Comparison of ENCODE assay signal across 23 cellular contexts in the genomic region with DNA sequence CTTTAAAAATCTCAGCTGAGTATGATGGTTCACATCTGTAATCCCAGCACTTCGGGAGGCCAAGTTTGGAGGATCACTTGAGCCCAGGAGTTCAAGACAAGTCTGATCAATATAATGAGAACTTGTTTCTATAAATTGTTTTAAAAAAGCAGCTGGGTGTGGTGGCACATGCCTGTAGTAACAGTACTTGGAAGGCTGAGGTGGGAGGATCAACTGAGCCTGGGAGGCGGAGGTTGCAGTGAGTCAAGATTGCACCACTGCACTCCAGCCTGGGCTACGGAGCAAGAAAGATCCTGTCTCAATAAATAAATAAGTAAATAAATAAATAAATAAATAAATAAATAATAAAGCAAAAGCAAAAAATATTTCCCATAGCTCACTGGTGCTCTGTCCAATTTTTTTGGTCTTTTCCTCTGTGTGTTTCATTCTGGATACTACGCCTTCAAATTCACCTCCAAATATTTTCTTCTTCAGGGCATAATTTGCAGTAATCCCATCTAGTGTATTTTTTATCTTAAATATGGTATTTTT. TPM values are rescaled to one million over a fixed set of nuclear protein-coding genes. Genes with fewer than 3 reads are reported as not detected.
DNase-seq lines count a peak whose midpoint lies in the region; ATAC-seq, FAIRE-seq and TF ChIP-seq lines count a peak whose summit lies in the region.
"Had no signal": no experiment of that assay in that cellular context is flagged by ENCODE, and none has a peak within 500 bp of the region (broad histone marks: within the 10 kb centered on the region; RNA-seq: fewer than 3 reads in every experiment).

No MANE protein-coding gene starts in this region.

- no peak overlapping the region for H3K4me3 ChIP-seq in GM23248
- H3K4me3 ChIP-seq in epithelial cell of esophagus (ENCODE audit: low read length), result no peak overlapping the region
- H3K4me3 ChIP-seq in keratinocyte (ENCODE audit: control insufficient read depth in 2 of 3, extremely low read depth in 1 of 3, insufficient read depth in 2 of 3, low read depth in 1 of 3, low read length in 3 of 3), result no peak overlapping the region
- H3K4me3 ChIP-seq: GM12878 had no signal

- TF ChIP-seq CTCF in epithelial cell of esophagus (IDR thresholded peaks at IDR 0.05; ENCODE audit: insufficient read depth, low read depth, low read length, missing control alignments) (no peak), keratinocyte (optimal IDR thresholded peaks at IDR 0.05 in 1 of 3, IDR thresholded peaks at IDR 0.05 in 1 of 3, conservative IDR thresholded peaks at IDR 0.05 in 1 of 3; ENCODE audit: extremely low read depth in 1 of 3, insufficient read depth in 2 of 3, low read length in 3 of 3) (no peak)

- FAIRE-seq in keratinocyte (lab: Jason Lieb, UNC), result no peak
- FAIRE-seq: GM12878, H1, HepG2 had no signal

- H3K9me3 ChIP-seq in GM23248 (ENCODE audit: low read depth) (no peaks in the 10 kb centered on the region), keratinocyte (ENCODE audit: control insufficient read depth, low read depth, low read length) (no peaks in the 10 kb centered on the region)

- no peak overlapping the region for H3K9ac ChIP-seq in GM23248
- no peak overlapping the region for H3K9ac ChIP-seq in keratinocyte (ENCODE audit: control insufficient read depth, extremely low read depth, insufficient read depth, low read length)

- H3K9me2 ChIP-seq in GM23248 (ENCODE audit: insufficient read depth), result no peaks in the 10 kb centered on the region

- H3K27me3 ChIP-seq in GM23248 (replicated peaks; ENCODE audit: insufficient read depth) (no peaks in the 10 kb centered on the region), keratinocyte (ENCODE audit: control insufficient read depth, extremely low read depth, insufficient read depth, low read length) (no peaks in the 10 kb centered on the region)

- H4K20me1 ChIP-seq in GM23248 (ENCODE audit: insufficient read depth), result no peaks in the 10 kb centered on the region
- H4K20me1 ChIP-seq in keratinocyte (ENCODE audit: control insufficient read depth, extremely low read depth, insufficient read depth, low read length), result no peaks in the 10 kb centered on the region

- H3K79me2 ChIP-seq in GM23248 (ENCODE audit: insufficient read depth) (no peaks in the 10 kb centered on the region), keratinocyte (ENCODE audit: control insufficient read depth, insufficient read depth, low read length) (no peaks in the 10 kb centered on the region)

- H3K4me1 ChIP-seq in GM23248 (ENCODE audit: insufficient read depth) (peaks cover 16% of the 10 kb centered on the region), keratinocyte (ENCODE audit: control insufficient read depth, extremely low read depth, insufficient read depth, low read length) (peaks cover 25% of the 10 kb centered on the region)

- H3K27ac ChIP-seq in GM23248 (no peak overlapping the region), keratinocyte (ENCODE audit: control insufficient read depth, insufficient read depth, low read length) (no peak overlapping the region)

- in situ Hi-C loops in GM23248 (cut with MboI), result no loop called here

- 75 to 83% methylated on average over 4 of the region's 4 CpGs for WGBS in GM23248 (ENCODE audit: low coverage in 1 of 2, low lambda C conversion rate in 2 of 2, missing lambda C conversion rate in 2 of 2), 2 experiments

- peaks cover 8% of the 10 kb centered on the region for H3F3A ChIP-seq in GM23248 (ENCODE audit: insufficient read depth)

- no peak overlapping the region for H2AFZ ChIP-seq in GM23248
- H2AFZ ChIP-seq in keratinocyte (ENCODE audit: control insufficient read depth, low read length), result peak overlapping the region; percentile 12

- dilution Hi-C loops in keratinocyte (cut with MboI; ENCODE audit: extremely low pct_ligation_motif_present, low sequenced_read_pairs), result no loop called here

- H3K36me3 ChIP-seq in GM23248 (ENCODE audit: low read depth), result no peaks in the 10 kb centered on the region
- no peaks in the 10 kb centered on the region for H3K36me3 ChIP-seq in keratinocyte (ENCODE audit: control insufficient read depth in 2 of 2, extremely low read depth in 1 of 2, insufficient read depth in 2 of 2, low read length in 2 of 2)

- H3K4me2 ChIP-seq in GM23248 (ENCODE audit: unreplicated experiment) (no peak overlapping the region), keratinocyte (ENCODE audit: control insufficient read depth, extremely low read depth, insufficient read depth, low read depth, low read length) (no peak overlapping the region)

- ATAC-seq in HG02678 (IDR thresholded peaks at IDR 0.05; ENCODE audit: unreplicated experiment), result no peak
- ATAC-seq: GM12878 had no signal

- no peaks in the 10 kb centered on the region for H3K9me1 ChIP-seq in keratinocyte (ENCODE audit: control insufficient read depth, extremely low read depth, insufficient read depth, low read length)

- DNase-seq in GM23248 (peak; percentile 40), amniotic epithelial cell (ENCODE audit: low read depth) (peak; percentile 50), epithelial cell of esophagus (ENCODE audit: low read depth) (peak; percentile 73), keratinocyte (ENCODE audit: low read depth, low spot score) (no peak), DMS 273 (lab: John Stamatoyannopoulos, UW; ENCODE audit: unreplicated experiment) (no peak), amniotic stem cell (lab: John Stamatoyannopoulos, UW) (no peak)
- DNase-seq: C1 segment of cervical spinal cord; CD4-positive, alpha-beta memory T cell; COR-L47; DMS79; EL; GDM1; HCEC 1CT; Karpas-422; NCI-H2029; NCI-H446 treated with DMSO at 0.1 percent for 48 hours; NCI-H526; Right ventricle myocardium superior; RPMI8226 had no signal

RNA-seq across cellular contexts. Expression of gene SNX6, which starts 32.7 kb away (rescaled TPM):
- total RNA-seq in GM23248 (2014; rRNA removed; shearing (Covaris generic)), result 213 and 287 TPM in 2 replicates
- 187 and 191 TPM in 2 replicates for polyA plus RNA-seq in GM23248 (2016; fragmentation: Nextera tagmentation; extraction: Ambion mirVana)
- polyA plus RNA-seq in keratinocyte, result 83.1 to 139 TPM (median 137 TPM) in 3 replicates
- polyA plus RNA-seq in keratinocyte (2011; ENCODE audit: low read depth), result 107 TPM
- polyA plus RNA-seq in keratinocyte (2011; cell fraction: cytosol; rRNA removed), result 95.5 and 133 TPM in 2 replicates
- 59.8 and 99.5 TPM in 2 replicates for polyA plus RNA-seq in keratinocyte (2011; cell fraction: nucleus; rRNA removed)
- polyA plus RNA-seq in keratinocyte (2012; ENCODE audit: low replicate concordance), result 80.5 and 106 TPM in 2 replicates
- 5.8 to 70.3 TPM (median 46.9 TPM) in 3 replicates for polyA minus RNA-seq in keratinocyte
- 42.4 TPM for polyA minus RNA-seq in keratinocyte (2011; cell fraction: cytosol; rRNA and poly(A)+ RNA removed)
- 18.8 and 51.4 TPM in 2 replicates for polyA minus RNA-seq in keratinocyte (2011; cell fraction: nucleus; rRNA and poly(A)+ RNA removed)

RNA-seq across cellular contexts. Expression of gene CFL2, which starts 51.8 kb away (rescaled TPM):
- total RNA-seq in GM23248 (2014; rRNA removed; shearing (Covaris generic)), result 92.2 and 103 TPM in 2 replicates
- polyA plus RNA-seq in GM23248 (2016; fragmentation: Nextera tagmentation; extraction: Ambion mirVana), result 183 and 185 TPM in 2 replicates
- polyA plus RNA-seq in keratinocyte, result 12.3 to 30.5 TPM (median 28.4 TPM) in 3 replicates
- polyA plus RNA-seq in keratinocyte (2011; ENCODE audit: low read depth), result 7.3 TPM
- 18.1 and 34.7 TPM in 2 replicates for polyA plus RNA-seq in keratinocyte (2011; cell fraction: cytosol; rRNA removed)
- polyA plus RNA-seq in keratinocyte (2011; cell fraction: nucleus; rRNA removed), result 8.3 and 12.3 TPM in 2 replicates
- polyA plus RNA-seq in keratinocyte (2012; ENCODE audit: low replicate concordance), result 9.9 and 30.5 TPM in 2 replicates
- 6.3 to 29.0 TPM (median 11.2 TPM) in 3 replicates for polyA minus RNA-seq in keratinocyte
- polyA minus RNA-seq in keratinocyte (2011; cell fraction: cytosol; rRNA and poly(A)+ RNA removed), result 11.1 TPM
- polyA minus RNA-seq in keratinocyte (2011; cell fraction: nucleus; rRNA and poly(A)+ RNA removed), result 3.1 and 9.2 TPM in 2 replicates

Comparison
In these comparisons a context has a peak if more than half of its experiments do, and no peak if none do; other contexts are left out.
1. DNase-seq: peak in GM23248 (single experiment), amniotic epithelial cell (single experiment) and epithelial cell of esophagus (single experiment); none in keratinocyte (single experiment), DMS 273 (single experiment) and amniotic stem cell (single experiment).